ENCODE assay signal across 1 cellular context in the genomic region with DNA sequence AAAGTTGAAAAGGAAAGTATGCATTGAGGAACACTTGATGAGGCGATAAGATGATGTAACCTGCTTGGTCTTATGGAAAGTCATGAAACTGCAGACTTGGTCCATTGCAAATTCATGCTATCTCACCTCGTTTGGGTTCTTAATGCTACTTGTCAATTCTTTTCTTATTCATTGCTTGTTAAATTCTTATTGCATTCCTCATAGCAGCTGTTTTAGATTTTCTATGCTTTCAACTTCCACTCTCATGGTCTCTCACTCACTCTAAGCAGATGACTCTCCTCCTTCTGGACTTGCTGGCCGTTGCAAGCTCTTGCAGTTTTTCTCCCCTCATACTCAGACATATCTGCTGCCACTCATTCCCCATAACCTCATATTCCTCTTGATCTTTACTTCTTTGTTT.
TF ChIP-seq lines count a peak whose summit lies in the region.

No MANE protein-coding gene starts in this region.

TF ChIP-seq in SK-N-SH treated with all-trans-retinoic acid at 6 μM for 48 hours, 23 proteins besides CTCF, POLR2A, EP300 and RAD21 (continued from another document):
- TF ChIP-seq, protein P1, sequence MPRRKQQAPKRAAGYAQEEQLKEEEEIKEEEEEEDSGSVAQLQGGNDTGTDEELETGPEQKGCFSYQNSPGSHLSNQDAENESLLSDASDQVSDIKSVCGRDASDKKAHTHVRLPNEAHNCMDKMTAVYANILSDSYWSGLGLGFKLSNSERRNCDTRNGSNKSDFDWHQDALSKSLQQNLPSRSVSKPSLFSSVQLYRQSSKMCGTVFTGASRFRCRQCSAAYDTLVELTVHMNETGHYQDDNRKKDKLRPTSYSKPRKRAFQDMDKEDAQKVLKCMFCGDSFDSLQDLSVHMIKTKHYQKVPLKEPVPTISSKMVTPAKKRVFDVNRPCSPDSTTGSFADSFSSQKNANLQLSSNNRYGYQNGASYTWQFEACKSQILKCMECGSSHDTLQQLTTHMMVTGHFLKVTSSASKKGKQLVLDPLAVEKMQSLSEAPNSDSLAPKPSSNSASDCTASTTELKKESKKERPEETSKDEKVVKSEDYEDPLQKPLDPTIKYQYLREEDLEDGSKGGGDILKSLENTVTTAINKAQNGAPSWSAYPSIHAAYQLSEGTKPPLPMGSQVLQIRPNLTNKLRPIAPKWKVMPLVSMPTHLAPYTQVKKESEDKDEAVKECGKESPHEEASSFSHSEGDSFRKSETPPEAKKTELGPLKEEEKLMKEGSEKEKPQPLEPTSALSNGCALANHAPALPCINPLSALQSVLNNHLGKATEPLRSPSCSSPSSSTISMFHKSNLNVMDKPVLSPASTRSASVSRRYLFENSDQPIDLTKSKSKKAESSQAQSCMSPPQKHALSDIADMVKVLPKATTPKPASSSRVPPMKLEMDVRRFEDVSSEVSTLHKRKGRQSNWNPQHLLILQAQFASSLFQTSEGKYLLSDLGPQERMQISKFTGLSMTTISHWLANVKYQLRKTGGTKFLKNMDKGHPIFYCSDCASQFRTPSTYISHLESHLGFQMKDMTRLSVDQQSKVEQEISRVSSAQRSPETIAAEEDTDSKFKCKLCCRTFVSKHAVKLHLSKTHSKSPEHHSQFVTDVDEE (CRISPR knock-in tag; IDR thresholded peaks at IDR 0.05) = no peak
- TF ChIP-seq ZFP3 (CRISPR knock-in tag; IDR thresholded peaks at IDR 0.05) (no peak), SNAI2 (CRISPR knock-in tag; IDR thresholded peaks at IDR 0.05) (no peak), CSDC2 (CRISPR knock-in tag; IDR thresholded peaks at IDR 0.05) (no peak), PPARA (CRISPR knock-in tag; IDR thresholded peaks at IDR 0.05; ENCODE audit: borderline replicate concordance) (no peak)
- TF ChIP-seq, protein P2, sequence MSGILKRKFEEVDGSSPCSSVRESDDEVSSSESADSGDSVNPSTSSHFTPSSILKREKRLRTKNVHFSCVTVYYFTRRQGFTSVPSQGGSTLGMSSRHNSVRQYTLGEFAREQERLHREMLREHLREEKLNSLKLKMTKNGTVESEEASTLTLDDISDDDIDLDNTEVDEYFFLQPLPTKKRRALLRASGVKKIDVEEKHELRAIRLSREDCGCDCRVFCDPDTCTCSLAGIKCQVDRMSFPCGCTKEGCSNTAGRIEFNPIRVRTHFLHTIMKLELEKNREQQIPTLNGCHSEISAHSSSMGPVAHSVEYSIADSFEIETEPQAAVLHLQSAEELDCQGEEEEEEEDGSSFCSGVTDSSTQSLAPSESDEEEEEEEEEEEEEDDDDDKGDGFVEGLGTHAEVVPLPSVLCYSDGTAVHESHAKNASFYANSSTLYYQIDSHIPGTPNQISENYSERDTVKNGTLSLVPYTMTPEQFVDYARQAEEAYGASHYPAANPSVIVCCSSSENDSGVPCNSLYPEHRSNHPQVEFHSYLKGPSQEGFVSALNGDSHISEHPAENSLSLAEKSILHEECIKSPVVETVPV (CRISPR knock-in tag; IDR thresholded peaks at IDR 0.05) = no peak
